In genomic region chr19:16457195-16457953, GRCh38 we compare ENCODE assay signal across 8 cellular contexts. TPM values are rescaled to one million over a fixed set of nuclear protein-coding genes. Genes with fewer than 3 reads are reported as not detected.
DNase-seq lines count a peak whose midpoint lies in the region; ATAC-seq and TF ChIP-seq lines count a peak whose summit lies in the region.

No MANE protein-coding gene starts in this region.

- H3K27me3 ChIP-seq in HUES64 (ENCODE audit: insufficient read depth, low read length) (no peaks in the 10 kb centered on the region), adipocyte (replicated peaks; ENCODE audit: control insufficient read depth, insufficient read depth, low read length) (no peaks in the 10 kb centered on the region)

- WGBS in HUES64: 63% methylated on average over 14 of the region's 16 CpGs

- no peak for TF ChIP-seq CTCF in GM20000 (IDR thresholded peaks at IDR 0.05; ENCODE audit: extremely low read depth, missing control alignments)

- ATAC-seq in stimulated activated naive CD8-positive, alpha-beta T cell treated with anti-CD3 and anti-CD28 coated beads, Interleukin-15, Interleukin-2, amounts not matched to agents 100 U/mL and 50 U/mL, for 24 hours: peak; percentile 62
- ATAC-seq in HG02981 (IDR thresholded peaks at IDR 0.05; ENCODE audit: unreplicated experiment): no peak

- no peaks in the 10 kb centered on the region for H3K36me3 ChIP-seq in HUES64 (ENCODE audit: insufficient read depth, low read length)
- no peaks in the 10 kb centered on the region for H3K36me3 ChIP-seq in adipocyte (ENCODE audit: control insufficient read depth, insufficient read depth, low read length, severe bottlenecking)

- H3K27ac ChIP-seq in HUES64 (ENCODE audit: low read depth, low read length): peak overlapping the region; percentile 58

- H3K4me3 ChIP-seq in HUES64 (ENCODE audit: low read length): no peak overlapping the region; the same call in 1 of the 2 replicates
- H3K4me3 ChIP-seq in adipocyte (ENCODE audit: low read length): peak overlapping the region; percentile 25

- DNase-seq in AG20443 (ENCODE audit: low spot score) (peak; percentile 61), adipocyte (ENCODE audit: low read depth) (peak; percentile 59), iris pigment epithelial cell (ENCODE audit: low read depth) (peak; percentile 42), activated gamma-delta T cell treated with Interleukin-2 at 50 U/mL for 16 hours (no peak), GM20000 (ENCODE audit: low spot score) (no peak)
- DNase-seq in stimulated activated naive CD8-positive, alpha-beta T cell treated with anti-CD3 and anti-CD28 coated beads, Interleukin-15, Interleukin-2, amounts not matched to agents 100 U/mL and 50 U/mL, for 24 hours: no peak

- H3K4me1 ChIP-seq in HUES64 (ENCODE audit: insufficient read depth, low read length) (peaks cover 36% of the 10 kb centered on the region), adipocyte (ENCODE audit: control insufficient read depth, insufficient read depth, low read length) (peaks cover 34% of the 10 kb centered on the region)

- H3K9ac ChIP-seq in HUES64 (ENCODE audit: low read depth, low read length): no peak overlapping the region; the same call in 1 of the 2 replicates
- peak overlapping the region; percentile 56 for H3K9ac ChIP-seq in adipocyte (ENCODE audit: low read length)

- H3K9me3 ChIP-seq in HUES64 (ENCODE audit: insufficient read depth, low read depth, low read length) (no peaks in the 10 kb centered on the region), adipocyte (ENCODE audit: control insufficient read depth, low read length) (no peaks in the 10 kb centered on the region)

RNA-seq across cellular contexts. Expression of gene EPS15L1, which starts 14.4 kb away (rescaled TPM):
- polyA plus RNA-seq in HUES64 (2013, experiment 1 of 2): 24.4 TPM
- 27.1 TPM for polyA plus RNA-seq in HUES64 (2013, experiment 2 of 2)

RNA-seq across cellular contexts. Expression of gene CALR3, which starts 38.6 kb away (rescaled TPM):
- polyA plus RNA-seq in HUES64 (2013, experiment 1 of 2): 0.15 TPM
- polyA plus RNA-seq in HUES64 (2013, experiment 2 of 2): not detected

RNA-seq across cellular contexts. Expression of gene C19orf44, which starts 38.8 kb away (rescaled TPM):
- polyA plus RNA-seq in HUES64 (2013, experiment 1 of 2): 4.6 TPM
- polyA plus RNA-seq in HUES64 (2013, experiment 2 of 2): 4.4 TPM

Comparison
In these comparisons a context has a peak if more than half of its experiments do, and no peak if none do; other contexts are left out.
1. DNase-seq: peak in AG20443 (single experiment), adipocyte (single experiment) and iris pigment epithelial cell (single experiment); none in stimulated activated naive CD8-positive, alpha-beta T cell treated with anti-CD3 and anti-CD28 coated beads, Interleukin-15, Interleukin-2, amounts not matched to agents 100 U/mL and 50 U/mL, for 24 hours (single experiment), activated gamma-delta T cell treated with Interleukin-2 at 50 U/mL for 16 hours (single experiment) and GM20000 (single experiment).